Comparison of ENCODE assay signal across 19 cellular contexts in the genomic region with DNA sequence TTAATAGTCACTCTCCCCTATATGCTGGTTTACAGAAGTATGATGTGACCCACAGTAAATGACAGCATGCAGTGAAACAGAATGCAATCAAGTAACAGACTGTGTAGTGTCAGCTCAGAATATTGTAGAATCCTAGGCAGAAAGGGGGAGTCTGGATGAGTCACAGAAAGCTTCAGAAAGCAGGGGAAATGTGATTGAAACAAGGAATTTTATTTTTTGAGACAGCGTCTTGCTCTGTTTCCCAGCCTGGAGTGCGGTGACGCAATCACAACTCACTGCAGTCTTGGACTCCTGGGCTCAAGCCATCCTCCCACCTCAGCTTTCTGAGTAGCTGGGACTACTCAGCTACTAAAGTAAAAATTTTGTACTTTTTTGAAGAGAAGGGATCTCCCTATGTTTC.
DNase-seq lines count a peak whose midpoint lies in the region; ATAC-seq and TF ChIP-seq lines count a peak whose summit lies in the region.
"Had no signal": no experiment of that assay in that cellular context is flagged by ENCODE, and none has a peak within 500 bp of the region (broad histone marks: within the 10 kb centered on the region; RNA-seq: fewer than 3 reads in every experiment).

No MANE protein-coding gene starts in this region.

- H3K27me3 Mint-ChIP-seq in activated CD4-positive, alpha-beta T cell treated with anti-CD3 and anti-CD28 coated beads, Interleukin-2, amount 10 ng/mL, durations not matched to agents 24 days and 14 days: no peaks in the 10 kb centered on the region
- H3K27me3 Mint-ChIP-seq in activated naive CD8-positive, alpha-beta T cell treated with anti-CD3 and anti-CD28 coated beads for 36 hours: no peaks in the 10 kb centered on the region
- no peaks in the 10 kb centered on the region for H3K27me3 Mint-ChIP-seq in endodermal cell (ENCODE audit: insufficient read depth)
- H3K27me3 Mint-ChIP-seq: activated CD4-positive, alpha-beta memory T cell treated with anti-CD3 and anti-CD28 coated beads, Interleukin-2, amount 10 ng/mL, durations not matched to agents 7 days and 5 days; progenitor cell of endocrine pancreas had no signal

- H3K27ac ChIP-seq in thyroid gland (no peak overlapping the region), endodermal cell (ENCODE audit: low read depth, low read length) (no peak overlapping the region)
- H3K27ac ChIP-seq: 22Rv1, adrenal gland, colonic mucosa, testis had no signal

- no peak for ATAC-seq in GM19467 (IDR thresholded peaks at IDR 0.05; ENCODE audit: unreplicated experiment)
- ATAC-seq: Panc1 had no signal

- no peak for TF ChIP-seq POLR2A in thyroid gland (IDR thresholded peaks at IDR 0.05)

- no peaks in the 10 kb centered on the region for H3K9me3 ChIP-seq in thyroid gland
- H3K9me3 ChIP-seq in endodermal cell (ENCODE audit: control insufficient read depth, low read length): no peaks in the 10 kb centered on the region
- H3K9me3 ChIP-seq: adrenal gland, colonic mucosa, testis had no signal

- H3K9me3 Mint-ChIP-seq in activated CD4-positive, alpha-beta T cell treated with anti-CD3 and anti-CD28 coated beads, Interleukin-2, amount 10 ng/mL, durations not matched to agents 24 days and 14 days: peaks cover 4% of the 10 kb centered on the region
- no peaks in the 10 kb centered on the region for H3K9me3 Mint-ChIP-seq in activated naive CD8-positive, alpha-beta T cell treated with anti-CD3 and anti-CD28 coated beads for 36 hours
- H3K9me3 Mint-ChIP-seq in endodermal cell: no peaks in the 10 kb centered on the region

- H3K27me3 ChIP-seq in thyroid gland: no peaks in the 10 kb centered on the region
- no peaks in the 10 kb centered on the region for H3K27me3 ChIP-seq in endodermal cell (ENCODE audit: control insufficient read depth, insufficient read depth, low read length, poor library complexity, severe bottlenecking)
- H3K27me3 ChIP-seq: adrenal gland, colonic mucosa, testis had no signal

- no peak overlapping the region for H3K9ac ChIP-seq in endodermal cell (ENCODE audit: extremely low read depth, low read length, poor library complexity, severe bottlenecking)

- intact Hi-C loops in activated CD4-positive, alpha-beta T cell treated with anti-CD3 and anti-CD28 coated beads, Interleukin-2, amount 10 ng/mL, durations not matched to agents 24 days and 14 days (cut with micrococcal nuclease): no loop called here
- intact Hi-C loops in thyroid gland (cut with DNase I): no loop called here

- no peaks in the 10 kb centered on the region for H3K4me1 ChIP-seq in thyroid gland
- H3K4me1 ChIP-seq in endodermal cell (ENCODE audit: control insufficient read depth, insufficient read depth, low read length): no peaks in the 10 kb centered on the region
- H3K4me1 ChIP-seq: adrenal gland, colonic mucosa, testis had no signal

- peaks cover 13% of the 10 kb centered on the region for H3K4me1 Mint-ChIP-seq in activated CD4-positive, alpha-beta T cell treated with anti-CD3 and anti-CD28 coated beads, Interleukin-2, amount 10 ng/mL, durations not matched to agents 24 days and 14 days
- H3K4me1 Mint-ChIP-seq in activated naive CD8-positive, alpha-beta T cell treated with anti-CD3 and anti-CD28 coated beads for 36 hours: peaks cover 3% of the 10 kb centered on the region
- H3K4me1 Mint-ChIP-seq in endodermal cell: no peaks in the 10 kb centered on the region

- H3K27ac Mint-ChIP-seq in activated CD4-positive, alpha-beta T cell treated with anti-CD3 and anti-CD28 coated beads, Interleukin-2, amount 10 ng/mL, durations not matched to agents 24 days and 14 days: no peak overlapping the region
- H3K27ac Mint-ChIP-seq in activated naive CD8-positive, alpha-beta T cell treated with anti-CD3 and anti-CD28 coated beads for 36 hours: no peak overlapping the region
- no peak overlapping the region for H3K27ac Mint-ChIP-seq in endodermal cell
- H3K27ac Mint-ChIP-seq: activated CD4-positive, alpha-beta memory T cell treated with anti-CD3 and anti-CD28 coated beads, Interleukin-2, amount 10 ng/mL, durations not matched to agents 7 days and 5 days; activated T-helper 1 cell treated with anti-CD3 and anti-CD28 coated beads, Interleukin-12 subunit alpha, Interleukin-12 subunit beta, Interleukin-2, Interleukin-4 antibody, amounts not matched to agents 30 ng/mL and 10 ng/mL and 1 ng/mL, durations not matched to agents 14 hours and 24 hours and 36 hours; progenitor cell of endocrine pancreas had no signal

- H3K36me3 ChIP-seq in thyroid gland (no peaks in the 10 kb centered on the region), endodermal cell (ENCODE audit: control insufficient read depth, insufficient read depth, low read length) (no peaks in the 10 kb centered on the region)
- H3K36me3 ChIP-seq: adrenal gland, colonic mucosa had no signal

- TF ChIP-seq CTCF in cardiac fibroblast (IDR thresholded peaks at IDR 0.05; ENCODE audit: low read depth, low read length): no peak
- TF ChIP-seq CTCF in thyroid gland (IDR thresholded peaks at IDR 0.05): no peak
- TF ChIP-seq CTCF in endodermal cell (conservative IDR thresholded peaks at IDR 0.05): no peak

- H3K36me3 Mint-ChIP-seq in activated CD4-positive, alpha-beta T cell treated with anti-CD3 and anti-CD28 coated beads, Interleukin-2, amount 10 ng/mL, durations not matched to agents 24 days and 14 days (ENCODE audit: low read depth): no peaks in the 10 kb centered on the region
- no peaks in the 10 kb centered on the region for H3K36me3 Mint-ChIP-seq in activated naive CD8-positive, alpha-beta T cell treated with anti-CD3 and anti-CD28 coated beads for 36 hours
- no peaks in the 10 kb centered on the region for H3K36me3 Mint-ChIP-seq in endodermal cell (ENCODE audit: low read depth)

- DNase-seq in activated CD4-positive, alpha-beta T cell treated with anti-CD3 and anti-CD28 coated beads, Interleukin-2, amount 10 ng/mL, durations not matched to agents 24 days and 14 days: peak; percentile 43
- DNase-seq in activated CD4-positive, alpha-beta T cell treated with anti-CD3 and anti-CD28 coated beads for 48 hours: no peak
- DNase-seq in cardiac fibroblast (ENCODE audit: low read depth in 2 of 2) (peak; percentile 78 to 88), inferior parietal cortex (ENCODE audit: extremely low spot score) (peak; percentile 40), thyroid gland (peak; percentile 49 to 68), endodermal cell (no peak)
- no peak for DNase-seq in activated naive CD8-positive, alpha-beta T cell treated with anti-CD3 and anti-CD28 coated beads for 36 hours
- DNase-seq: activated CD4-positive, alpha-beta memory T cell treated with anti-CD3 and anti-CD28 coated beads, Interleukin-2, amount 10 ng/mL, durations not matched to agents 7 days and 5 days; colonic mucosa; DMS79 treated with DMSO at 0.1 percent for 48 hours; NCI-H1930; NCI-H524 treated with DMSO at 0.1 percent for 48 hours; testis had no signal

- no peak overlapping the region for H3K4me3 Mint-ChIP-seq in activated CD4-positive, alpha-beta T cell treated with anti-CD3 and anti-CD28 coated beads, Interleukin-2, amount 10 ng/mL, durations not matched to agents 24 days and 14 days
- no peak overlapping the region for H3K4me3 Mint-ChIP-seq in activated naive CD8-positive, alpha-beta T cell treated with anti-CD3 and anti-CD28 coated beads for 36 hours
- no peak overlapping the region for H3K4me3 Mint-ChIP-seq in endodermal cell
- H3K4me3 Mint-ChIP-seq: activated CD4-positive, alpha-beta memory T cell treated with anti-CD3 and anti-CD28 coated beads, Interleukin-2, amount 10 ng/mL, durations not matched to agents 7 days and 5 days; activated T-helper 1 cell treated with anti-CD3 and anti-CD28 coated beads, Interleukin-12 subunit alpha, Interleukin-12 subunit beta, Interleukin-2, Interleukin-4 antibody, amounts not matched to agents 30 ng/mL and 10 ng/mL and 1 ng/mL, durations not matched to agents 14 hours and 24 hours and 36 hours had no signal

- 52 to 54% methylated on average over 3 of the region's 3 CpGs for WGBS in thyroid gland, 2 donors
- 97 to 100% methylated on average over 3 of the region's 3 CpGs for WGBS in endodermal cell (ENCODE audit: insufficient coverage in 1 of 2, insufficient read length in 1 of 2), 2 experiments

- H3K4me3 ChIP-seq in cardiac fibroblast (replicated peaks in 1 of 2; ENCODE audit: low read depth in 2 of 2, low read length in 2 of 2) (no peak overlapping the region), thyroid gland (replicated peaks in 1 of 3) (no peak overlapping the region), endodermal cell (ENCODE audit: low read length) (no peak overlapping the region)
- H3K4me3 ChIP-seq: adrenal gland, colonic mucosa, testis had no signal

Comparison
In these comparisons a context has a peak if more than half of its experiments do, and no peak if none do; other contexts are left out.
1. DNase-seq: peak in activated CD4-positive, alpha-beta T cell treated with anti-CD3 and anti-CD28 coated beads, Interleukin-2, amount 10 ng/mL, durations not matched to agents 24 days and 14 days (single experiment), cardiac fibroblast (2 of 2), inferior parietal cortex (single experiment) and thyroid gland (2 of 2); none in activated CD4-positive, alpha-beta T cell treated with anti-CD3 and anti-CD28 coated beads for 48 hours (single experiment), activated naive CD8-positive, alpha-beta T cell treated with anti-CD3 and anti-CD28 coated beads for 36 hours (single experiment) and endodermal cell (single experiment).